17 cellular contexts compared by ENCODE assay signal in the genomic region with DNA sequence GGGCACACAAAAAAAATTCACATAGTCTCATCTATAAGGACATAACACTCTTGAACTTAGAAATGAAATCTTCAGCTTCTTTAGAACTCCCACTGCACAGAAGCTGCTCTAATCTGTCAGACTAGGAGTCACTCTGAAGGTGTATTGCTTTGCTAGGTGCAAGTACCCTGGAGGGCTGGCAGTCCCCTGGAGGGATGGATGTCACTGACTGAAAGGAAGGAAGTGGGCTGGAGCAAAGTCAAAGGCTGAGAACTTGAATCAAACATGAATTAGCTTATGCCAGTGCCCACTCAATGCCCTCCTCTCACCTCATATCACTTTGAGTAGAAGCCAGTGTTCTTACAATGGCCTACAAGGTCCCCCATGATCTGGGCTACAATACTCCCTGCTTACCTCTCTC.
DNase-seq lines count a peak whose midpoint lies in the region; ATAC-seq and TF ChIP-seq lines count a peak whose summit lies in the region.
"Had no signal": no experiment of that assay in that cellular context is flagged by ENCODE, and none has a peak within 500 bp of the region (broad histone marks: within the 10 kb centered on the region; RNA-seq: fewer than 3 reads in every experiment).

No MANE protein-coding gene starts in this region.

- peaks cover 2% of the 10 kb centered on the region; the same call in 1 of the 2 replicates for H3K27me3 Mint-ChIP-seq in H9 (ENCODE audit: low read depth)
- H3K27me3 Mint-ChIP-seq: CD4-positive, alpha-beta memory T cell had no signal

- H3K4me2 ChIP-seq in BLaER1 treated with 17β-estradiol and CSF1 and Interleukin-3, amounts not matched to agents 10 nM and 100 nM: peak overlapping the region in 7 of 11 experiments; percentile 9 to 45 (median 29); a peak in 11 of 22 replicates
- no peak overlapping the region for H3K4me2 ChIP-seq in smooth muscle cell
- H3K4me2 ChIP-seq in H9 (ENCODE audit: insufficient read depth, insufficient read length, low read length): no peak overlapping the region

- no peaks in the 10 kb centered on the region for H3K79me2 ChIP-seq in smooth muscle cell (ENCODE audit: low read depth)
- no peaks in the 10 kb centered on the region for H3K79me2 ChIP-seq in H9 (ENCODE audit: insufficient read depth, low read length)

- no peak overlapping the region for H2AK5ac ChIP-seq in H9 (ENCODE audit: insufficient read length, low read length)

- H3F3A ChIP-seq in smooth muscle cell (ENCODE audit: low read depth): no peaks in the 10 kb centered on the region

- H3K27ac Mint-ChIP-seq in H9: no peak overlapping the region

- H2AFZ ChIP-seq in smooth muscle cell (ENCODE audit: low read depth): peak overlapping the region; percentile 14
- H2AFZ ChIP-seq in H9 (ENCODE audit: low read length): no peak overlapping the region

- no peaks in the 10 kb centered on the region for H3K23me2 ChIP-seq in H9 (ENCODE audit: insufficient read length, low read depth, low read length, poor library complexity, severe bottlenecking)

- H2BK120ac ChIP-seq in H9 (ENCODE audit: low read depth, low read length, poor library complexity, severe bottlenecking): no peak overlapping the region

- H3K4me3 ChIP-seq in BLaER1 treated with 17β-estradiol and CSF1 and Interleukin-3, amounts not matched to agents 10 nM and 100 nM: no peak overlapping the region
- H3K4me3 ChIP-seq in SJCRH30 (no peak overlapping the region), lower lobe of right lung (no peak overlapping the region), smooth muscle cell (no peak overlapping the region)

- H3K4ac ChIP-seq in H9 (ENCODE audit: low read depth, low read length): no peak overlapping the region

- H3K36me3 ChIP-seq in BLaER1 treated with 17β-estradiol and CSF1 and Interleukin-3, amounts not matched to agents 10 nM and 100 nM: no peaks in the 10 kb centered on the region
- H3K36me3 ChIP-seq in SJCRH30 (no peaks in the 10 kb centered on the region), lower lobe of right lung (no peaks in the 10 kb centered on the region), smooth muscle cell (ENCODE audit: low read depth) (no peaks in the 10 kb centered on the region)

- no peak overlapping the region for H4K91ac ChIP-seq in H9 (ENCODE audit: insufficient read length, low read depth, low read length)

- no peaks in the 10 kb centered on the region for H4K20me1 ChIP-seq in BLaER1 treated with 17β-estradiol and CSF1 and Interleukin-3, amounts not matched to agents 10 nM and 100 nM
- no peaks in the 10 kb centered on the region for H4K20me1 ChIP-seq in smooth muscle cell (ENCODE audit: low read depth)
- no peaks in the 10 kb centered on the region for H4K20me1 ChIP-seq in H9 (ENCODE audit: control insufficient read depth, insufficient read depth, insufficient read length)

- H4K5ac ChIP-seq in H9 (ENCODE audit: insufficient read length, low read depth, low read length): no peak overlapping the region

- DNase-seq in SJCRH30 (no peak), lower lobe of right lung (no peak), smooth muscle cell (lab: John Stamatoyannopoulos, UW; ENCODE audit: unreplicated experiment) (no peak), HPDE6-E6E7 (ENCODE audit: extremely low spot score) (no peak), H9 (no peak)
- no peak for DNase-seq in stimulated activated CD4-positive, alpha-beta T cell treated with anti-CD3 and anti-CD28 coated beads, Interleukin-12 subunit alpha, Interleukin-12 subunit beta, amount 100 ng/mL, for 4 hours
- DNase-seq: 8988T, AML-193, C1 segment of cervical spinal cord, DMS79, EL, IMR-90 had no signal

- H3K27me3 ChIP-seq in BLaER1 treated with 17β-estradiol and CSF1 and Interleukin-3, amounts not matched to agents 10 nM and 100 nM: no peaks in the 10 kb centered on the region
- H3K27me3 ChIP-seq in SJCRH30 (no peaks in the 10 kb centered on the region), lower lobe of right lung (ENCODE audit: low read depth) (no peaks in the 10 kb centered on the region), smooth muscle cell (ENCODE audit: low read depth) (no peaks in the 10 kb centered on the region), H9 (ENCODE audit: insufficient read depth, low read length) (peaks cover 3% of the 10 kb centered on the region; the same call in 1 of the 2 replicates)

- H2BK5ac ChIP-seq in H9 (ENCODE audit: insufficient read length, low read length): no peak overlapping the region

- H3K4me1 Mint-ChIP-seq in H9: no peaks in the 10 kb centered on the region
- H3K4me1 Mint-ChIP-seq: CD4-positive, alpha-beta memory T cell had no signal

- no peak overlapping the region for H3K56ac ChIP-seq in H9 (ENCODE audit: insufficient read length, low read depth, low read length)

- H2BK20ac ChIP-seq in H9 (ENCODE audit: low read depth, low read length, poor library complexity, severe bottlenecking): no peak overlapping the region

- no peak overlapping the region for H3T11ph ChIP-seq in H9 (ENCODE audit: low read length)

- no peaks in the 10 kb centered on the region for H3K9me3 Mint-ChIP-seq in H9
- H3K9me3 Mint-ChIP-seq: CD4-positive, alpha-beta memory T cell had no signal

- TF ChIP-seq CTCF in lower lobe of right lung (IDR thresholded peaks at IDR 0.05): no peak
- no peak for TF ChIP-seq CTCF in smooth muscle cell (IDR thresholded peaks at IDR 0.05; ENCODE audit: borderline replicate concordance, insufficient read depth, poor library complexity, severe bottlenecking)
- no peak for TF ChIP-seq CTCF in H9 (conservative IDR thresholded peaks at IDR 0.05)

- H3K18ac ChIP-seq in H9 (ENCODE audit: insufficient read length, low read depth, low read length): no peak overlapping the region

- no peak overlapping the region for H3K14ac ChIP-seq in H9 (ENCODE audit: insufficient read depth, low read length)

- intact Hi-C loops in lower lobe of right lung (cut with DNase I): no loop called here

- peaks cover 0 to 8% (median 5%) of the 10 kb centered on the region in 10 experiments; a peak in 9 of 20 replicates for H3K4me1 ChIP-seq in BLaER1 treated with 17β-estradiol and CSF1 and Interleukin-3, amounts not matched to agents 10 nM and 100 nM
- H3K4me1 ChIP-seq in SJCRH30: peaks cover 13% of the 10 kb centered on the region
- no peaks in the 10 kb centered on the region for H3K4me1 ChIP-seq in lower lobe of right lung
- H3K4me1 ChIP-seq in smooth muscle cell (ENCODE audit: low read depth): no peaks in the 10 kb centered on the region
- no peaks in the 10 kb centered on the region for H3K4me1 ChIP-seq in H9 (ENCODE audit: insufficient read depth, low read length)

- H2BK12ac ChIP-seq in H9 (ENCODE audit: insufficient read length, low read depth, low read length): no peak overlapping the region

- H4K8ac ChIP-seq in H9 (replicated peaks; ENCODE audit: insufficient read length, low read depth, low read length): no peak overlapping the region

- no peak overlapping the region for H3K4me3 Mint-ChIP-seq in H9
- H3K4me3 Mint-ChIP-seq: CD4-positive, alpha-beta memory T cell had no signal

- H2BK15ac ChIP-seq in H9 (ENCODE audit: low read depth, low read length): no peak overlapping the region

- H3K79me1 ChIP-seq in H9 (ENCODE audit: insufficient read depth, low read depth, low read length, poor library complexity, severe bottlenecking): no peaks in the 10 kb centered on the region

- H3K36me3 Mint-ChIP-seq in H9 (ENCODE audit: insufficient read depth in 1 of 3, low read depth in 3 of 3): no peaks in the 10 kb centered on the region
- H3K36me3 Mint-ChIP-seq: CD4-positive, alpha-beta memory T cell had no signal

- H3K27ac ChIP-seq in BLaER1 treated with 17β-estradiol and CSF1 and Interleukin-3, amounts not matched to agents 10 nM and 100 nM: no peak overlapping the region
- H3K27ac ChIP-seq in SJCRH30 (peak overlapping the region; percentile 48), lower lobe of right lung (peak overlapping the region; percentile 32), smooth muscle cell (ENCODE audit: low read depth) (no peak overlapping the region), H9 (ENCODE audit: insufficient read length, low read depth, low read length) (no peak overlapping the region)
- H3K27ac ChIP-seq: HL-60 had no signal

- H3K9me3 ChIP-seq in BLaER1 treated with 17β-estradiol and CSF1 and Interleukin-3, amounts not matched to agents 10 nM and 100 nM (replicated peaks in 1 of 11): no peaks in the 10 kb centered on the region
- no peaks in the 10 kb centered on the region for H3K9me3 ChIP-seq in SJCRH30 (replicated peaks)
- H3K9me3 ChIP-seq in lower lobe of right lung: no peaks in the 10 kb centered on the region
- H3K9me3 ChIP-seq in smooth muscle cell (replicated peaks; ENCODE audit: low read depth): no peaks in the 10 kb centered on the region
- H3K9me3 ChIP-seq in H9 (ENCODE audit: control insufficient read depth, low read depth, low read length): no peaks in the 10 kb centered on the region

- H3K9ac ChIP-seq in BLaER1 treated with 17β-estradiol and CSF1 and Interleukin-3, amounts not matched to agents 10 nM and 100 nM: no peak overlapping the region
- no peak overlapping the region for H3K9ac ChIP-seq in smooth muscle cell (ENCODE audit: low read depth)
- H3K9ac ChIP-seq in H9 (ENCODE audit: extremely low read depth, insufficient read length, low read length): no peak overlapping the region

- no peak overlapping the region for H3K23ac ChIP-seq in H9 (ENCODE audit: insufficient read length, low read depth, low read length)

- ATAC-seq in lower lobe of right lung (no peak), GM21737 (IDR thresholded peaks at IDR 0.05; ENCODE audit: unreplicated experiment) (no peak)
- ATAC-seq: HCT116 had no signal

Comparison
In these comparisons a context has a peak if more than half of its experiments do, and no peak if none do; other contexts are left out.
1. H3K27ac ChIP-seq: peak in SJCRH30 (single experiment) and lower lobe of right lung (single experiment); none in BLaER1 treated with 17β-estradiol and CSF1 and Interleukin-3, amounts not matched to agents 10 nM and 100 nM (0 of 11), smooth muscle cell (single experiment) and H9 (single experiment).
2. H3K4me2 ChIP-seq: peak in BLaER1 treated with 17β-estradiol and CSF1 and Interleukin-3, amounts not matched to agents 10 nM and 100 nM (7 of 11); none in smooth muscle cell (single experiment) and H9 (single experiment).